32 cellular contexts compared by ENCODE assay signal in genomic region chr5:18404039-18404438, GRCh38.
"Had no signal": no experiment of that assay in that cellular context is flagged by ENCODE, and none has a peak within 500 bp of the region (broad histone marks: within the 10 kb centered on the region; RNA-seq: fewer than 3 reads in every experiment).

No MANE protein-coding gene starts in this region.

- H3K36me3 Mint-ChIP-seq: activated CD4-positive, alpha-beta memory T cell treated with anti-CD3 and anti-CD28 coated beads for 36 hours; activated CD8-positive, alpha-beta memory T cell treated with anti-CD3 and anti-CD28 coated beads, Interleukin-2, amount 10 ng/mL, durations not matched to agents 7 days and 5 days; activated naive CD4-positive, alpha-beta T cell treated with anti-CD3 and anti-CD28 coated beads, Interleukin-2, amount 50 U/mL, for 24 hours; activated naive CD8-positive, alpha-beta T cell treated with anti-CD3 and anti-CD28 coated beads, Interleukin-2, amount 10 ng/mL, durations not matched to agents 7 days and 5 days; brain had no signal

- H3K9me3 Mint-ChIP-seq: activated B cell treated with CpG ODN at 0.5 μM for 24 hours; activated CD4-positive, alpha-beta memory T cell treated with anti-CD3 and anti-CD28 coated beads for 36 hours; activated naive CD4-positive, alpha-beta T cell treated with anti-CD3 and anti-CD28 coated beads for 36 hours; activated naive CD4-positive, alpha-beta T cell treated with anti-CD3 and anti-CD28 coated beads, Interleukin-2, amount 50 U/mL, for 24 hours; activated naive CD8-positive, alpha-beta T cell treated with anti-CD3 and anti-CD28 coated beads, Interleukin-2, amount 10 ng/mL, durations not matched to agents 7 days and 5 days; activated T-helper 1 cell treated with anti-CD3 and anti-CD28 coated beads, Interleukin-12 subunit alpha, Interleukin-12 subunit beta, Interleukin-2, Interleukin-4 antibody, amounts not matched to agents 30 ng/mL and 10 ng/mL and 1 ng/mL, durations not matched to agents 14 hours and 24 hours and 36 hours; activated T-helper 2 cell treated with anti-CD3 and anti-CD28 coated beads, Interferon-gamma antibody, Interleukin-2, Interleukin-4, amounts not matched to agents 10 μg/mL and 5 μg/mL and 100 μg/mL, durations not matched to agents 14 hours and 24 hours and 36 hours; T-helper 2 cell treated with Interferon-gamma antibody and Interleukin-4, amounts not matched to agents 5 μg/mL and 100 μg/mL, for 36 hours had no signal

- ATAC-seq: activated CD4-positive, CD25-positive, alpha-beta regulatory T cell treated with anti-CD3 and anti-CD28 coated beads, Interleukin-2, amount 50 U/mL, for 24 hours; activated CD8-positive, alpha-beta memory T cell treated with anti-CD3 and anti-CD28 coated beads, Interleukin-2, amount 10 ng/mL, durations not matched to agents 7 days and 5 days; activated CD8-positive, alpha-beta T cell treated with anti-CD3 and anti-CD28 coated beads, Interleukin-2, amount 10 ng/mL, durations not matched to agents 7 days and 5 days; gastroesophageal sphincter; T-helper 17 cell had no signal

- H3K27me3 ChIP-seq: ascending aorta, breast epithelium, cardiac muscle cell, colonic mucosa, esophagus squamous epithelium, gastroesophageal sphincter had no signal

- H3K4me1 Mint-ChIP-seq: activated B cell treated with CpG ODN at 0.5 μM for 24 hours; activated CD8-positive, alpha-beta memory T cell treated with anti-CD3 and anti-CD28 coated beads, Interleukin-2, amount 10 ng/mL, durations not matched to agents 7 days and 5 days; activated naive CD4-positive, alpha-beta T cell treated with anti-CD3 and anti-CD28 coated beads, Interleukin-2, amount 50 U/mL, for 24 hours; activated naive CD8-positive, alpha-beta T cell treated with anti-CD3 and anti-CD28 coated beads, Interleukin-2, amount 10 ng/mL, durations not matched to agents 7 days and 5 days; brain; T-helper 17 cell had no signal

- H3K27me3 Mint-ChIP-seq: activated B cell treated with CpG ODN at 0.5 μM for 24 hours; activated CD4-positive, alpha-beta memory T cell treated with anti-CD3 and anti-CD28 coated beads for 36 hours; activated CD8-positive, alpha-beta memory T cell treated with anti-CD3 and anti-CD28 coated beads, Interleukin-2, amount 10 ng/mL, durations not matched to agents 7 days and 5 days; activated naive CD4-positive, alpha-beta T cell treated with anti-CD3 and anti-CD28 coated beads, Interleukin-2, amount 50 U/mL, for 24 hours; activated naive CD8-positive, alpha-beta T cell treated with anti-CD3 and anti-CD28 coated beads, Interleukin-2, amount 10 ng/mL, durations not matched to agents 7 days and 5 days; brain; T-helper 17 cell had no signal

- H3K36me3 ChIP-seq: ascending aorta, breast epithelium, cardiac muscle cell, colonic mucosa, esophagus squamous epithelium, gastroesophageal sphincter, WERI-Rb-1 had no signal

- H3K4me3 Mint-ChIP-seq: activated B cell treated with CpG ODN at 0.5 μM for 24 hours; activated CD4-positive, alpha-beta memory T cell treated with anti-CD3 and anti-CD28 coated beads for 36 hours; activated CD8-positive, alpha-beta memory T cell treated with anti-CD3 and anti-CD28 coated beads, Interleukin-2, amount 10 ng/mL, durations not matched to agents 7 days and 5 days; activated CD8-positive, alpha-beta T cell treated with anti-CD3 and anti-CD28 coated beads, Interleukin-2, amount 10 ng/mL, durations not matched to agents 7 days and 5 days; activated naive CD4-positive, alpha-beta T cell treated with anti-CD3 and anti-CD28 coated beads for 36 hours; activated naive CD4-positive, alpha-beta T cell treated with anti-CD3 and anti-CD28 coated beads, Interleukin-2, amount 50 U/mL, for 24 hours; activated naive CD8-positive, alpha-beta T cell treated with anti-CD3 and anti-CD28 coated beads, Interleukin-2, amount 10 ng/mL, durations not matched to agents 7 days and 5 days; activated T-helper 1 cell treated with anti-CD3 and anti-CD28 coated beads, Interleukin-12 subunit alpha, Interleukin-12 subunit beta, Interleukin-2, Interleukin-4 antibody, amounts not matched to agents 30 ng/mL and 10 ng/mL and 1 ng/mL, durations not matched to agents 14 hours and 24 hours and 36 hours; brain; T-helper 17 cell; T-helper 2 cell treated with Interferon-gamma antibody and Interleukin-4, amounts not matched to agents 5 μg/mL and 100 μg/mL, for 36 hours had no signal

- H3K4me1 ChIP-seq: ascending aorta, breast epithelium, colonic mucosa, esophagus squamous epithelium, gastroesophageal sphincter had no signal

- H3K27ac Mint-ChIP-seq: activated B cell treated with CpG ODN at 0.5 μM for 24 hours; activated CD4-positive, alpha-beta memory T cell treated with anti-CD3 and anti-CD28 coated beads for 36 hours; activated CD8-positive, alpha-beta memory T cell treated with anti-CD3 and anti-CD28 coated beads, Interleukin-2, amount 10 ng/mL, durations not matched to agents 7 days and 5 days; activated CD8-positive, alpha-beta T cell treated with anti-CD3 and anti-CD28 coated beads, Interleukin-2, amount 10 ng/mL, durations not matched to agents 7 days and 5 days; activated naive CD4-positive, alpha-beta T cell treated with anti-CD3 and anti-CD28 coated beads for 36 hours; activated naive CD4-positive, alpha-beta T cell treated with anti-CD3 and anti-CD28 coated beads, Interleukin-2, amount 50 U/mL, for 24 hours; activated naive CD8-positive, alpha-beta T cell treated with anti-CD3 and anti-CD28 coated beads, Interleukin-2, amount 10 ng/mL, durations not matched to agents 7 days and 5 days; activated T-helper 1 cell treated with anti-CD3 and anti-CD28 coated beads, Interleukin-12 subunit alpha, Interleukin-12 subunit beta, Interleukin-2, Interleukin-4 antibody, amounts not matched to agents 30 ng/mL and 10 ng/mL and 1 ng/mL, durations not matched to agents 14 hours and 24 hours and 36 hours; activated T-helper 2 cell treated with anti-CD3 and anti-CD28 coated beads, Interferon-gamma antibody, Interleukin-2, Interleukin-4, amounts not matched to agents 10 μg/mL and 5 μg/mL and 100 μg/mL, durations not matched to agents 14 hours and 24 hours and 36 hours; brain; T-helper 17 cell; T-helper 2 cell treated with Interferon-gamma antibody and Interleukin-4, amounts not matched to agents 5 μg/mL and 100 μg/mL, for 36 hours had no signal

- H3K9me3 ChIP-seq: ascending aorta, breast epithelium, colonic mucosa, esophagus squamous epithelium, gastroesophageal sphincter had no signal

- H3K27ac ChIP-seq: ascending aorta, breast epithelium, cardiac muscle cell, colonic mucosa, epithelial cell of prostate, esophagus squamous epithelium, gastroesophageal sphincter, WERI-Rb-1 had no signal

- H3K4me3 ChIP-seq: ascending aorta, breast epithelium, cardiac muscle cell, colonic mucosa, esophagus squamous epithelium, gastroesophageal sphincter had no signal

- DNase-seq: activated B cell treated with CpG ODN at 0.5 μM for 24 hours; activated CD4-positive, alpha-beta memory T cell treated with anti-CD3 and anti-CD28 coated beads for 36 hours; activated CD4-positive, alpha-beta T cell treated with anti-CD3 and anti-CD28 coated beads for 48 hours; activated CD8-positive, alpha-beta memory T cell treated with anti-CD3 and anti-CD28 coated beads, Interleukin-2, amount 10 ng/mL, durations not matched to agents 7 days and 5 days; activated CD8-positive, alpha-beta memory T cell treated with anti-CD3 and anti-CD28 coated beads, Interleukin-2, amount 50 U/mL, for 4 hours; activated CD8-positive, alpha-beta T cell treated with anti-CD3 and anti-CD28 coated beads, Interleukin-2, amount 10 ng/mL, durations not matched to agents 7 days and 5 days; activated effector memory CD4-positive, alpha-beta T cell treated with anti-CD3 and anti-CD28 coated beads, Interleukin-2, amount 50 U/mL, for 16 hours; activated naive CD4-positive, alpha-beta T cell treated with anti-CD3 and anti-CD28 coated beads for 36 hours; activated naive CD8-positive, alpha-beta T cell treated with anti-CD3 and anti-CD28 coated beads, Interleukin-2, amount 10 ng/mL, durations not matched to agents 7 days and 5 days; activated T-cell treated with anti-CD3 and anti-CD28 coated beads, Interleukin-2, amount 50 U/mL, for 1 hour; activated T-cell treated with anti-CD3 and anti-CD28 coated beads, Interleukin-2, amount 50 U/mL, for 48 hours; central memory CD4-positive, alpha-beta T cell; cerebellar nuclear complex; colonic mucosa; effector CD8-positive, alpha-beta T cell; esophagus squamous epithelium; foreskin melanocyte; head of caudate nucleus; T-helper 17 cell; T1000; WERI-Rb-1 had no signal
